ENCODE assay signal across 1 cellular context in the genomic region with DNA sequence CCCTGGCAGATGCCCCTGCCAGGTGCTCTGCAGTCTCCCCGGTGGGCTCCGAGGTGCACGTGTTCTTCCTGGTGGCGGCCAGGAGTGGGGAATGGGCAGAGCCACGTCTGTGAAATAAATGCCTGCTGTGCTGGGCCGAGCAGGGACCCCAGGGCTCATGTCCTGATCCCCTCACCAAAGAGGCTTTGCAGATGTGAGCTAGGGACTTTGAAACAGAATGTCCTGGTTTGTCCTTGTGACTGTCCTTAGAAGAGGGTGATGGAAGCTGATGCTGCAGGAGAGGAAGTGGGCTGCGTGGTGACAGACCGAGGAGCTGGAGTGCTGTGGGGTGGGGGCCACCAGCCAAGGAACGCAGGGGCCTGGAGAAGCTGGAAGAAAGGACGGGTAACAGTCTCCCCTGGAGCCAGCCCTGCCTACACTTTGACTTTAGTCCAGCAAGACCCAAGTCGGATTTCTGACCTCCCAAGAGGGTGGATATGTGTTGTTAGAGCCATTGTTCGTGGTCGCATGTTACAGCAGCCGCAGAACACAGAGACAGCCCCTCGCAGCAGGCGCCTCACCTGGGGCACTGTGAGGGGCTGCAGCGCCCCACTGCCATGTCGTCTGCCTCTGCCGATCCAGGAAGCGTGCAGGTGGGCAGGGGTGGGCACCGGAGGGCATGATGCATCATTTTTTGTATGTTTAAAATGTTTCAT.
TF ChIP-seq lines count a peak whose summit lies in the region.

No MANE protein-coding gene starts in this region.

TF ChIP-seq in SK-N-SH, 30 proteins besides CTCF, POLR2A, EP300 and RAD21:
- TF ChIP-seq JUND (IDR thresholded peaks at IDR 0.05) (no peak), RFX5 (IDR thresholded peaks at IDR 0.05; ENCODE audit: low read length) (no peak), RXRA (IDR thresholded peaks at IDR 0.05; ENCODE audit: borderline replicate concordance, low read depth) (no peak), GABPA (IDR thresholded peaks at IDR 0.05; ENCODE audit: low read depth) (no peak), NFIC (IDR thresholded peaks at IDR 0.05; ENCODE audit: borderline replicate concordance) (no peak), SMC3 (IDR thresholded peaks at IDR 0.05; ENCODE audit: low read depth, low read length) (no peak), RCOR1 (IDR thresholded peaks at IDR 0.05; ENCODE audit: low read length) (no peak), SIN3A (IDR thresholded peaks at IDR 0.05; ENCODE audit: borderline replicate concordance, low read depth, low read length) (no peak), POLR2AphosphoS5 (IDR thresholded peaks at IDR 0.05; ENCODE audit: low read depth, low read length) (no peak), PBX3 (IDR thresholded peaks at IDR 0.05) (no peak), YY1 (IDR thresholded peaks at IDR 0.05; ENCODE audit: low read depth) (no peak), NRF1 (IDR thresholded peaks at IDR 0.05; ENCODE audit: low read depth, low read length) (no peak)
- TF ChIP-seq, protein P1, sequence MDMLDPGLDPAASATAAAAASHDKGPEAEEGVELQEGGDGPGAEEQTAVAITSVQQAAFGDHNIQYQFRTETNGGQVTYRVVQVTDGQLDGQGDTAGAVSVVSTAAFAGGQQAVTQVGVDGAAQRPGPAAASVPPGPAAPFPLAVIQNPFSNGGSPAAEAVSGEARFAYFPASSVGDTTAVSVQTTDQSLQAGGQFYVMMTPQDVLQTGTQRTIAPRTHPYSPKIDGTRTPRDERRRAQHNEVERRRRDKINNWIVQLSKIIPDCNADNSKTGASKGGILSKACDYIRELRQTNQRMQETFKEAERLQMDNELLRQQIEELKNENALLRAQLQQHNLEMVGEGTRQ (IDR thresholded peaks at IDR 0.05; ENCODE audit: borderline replicate concordance, low read depth, low read length): no peak
- TF ChIP-seq, protein P2, sequence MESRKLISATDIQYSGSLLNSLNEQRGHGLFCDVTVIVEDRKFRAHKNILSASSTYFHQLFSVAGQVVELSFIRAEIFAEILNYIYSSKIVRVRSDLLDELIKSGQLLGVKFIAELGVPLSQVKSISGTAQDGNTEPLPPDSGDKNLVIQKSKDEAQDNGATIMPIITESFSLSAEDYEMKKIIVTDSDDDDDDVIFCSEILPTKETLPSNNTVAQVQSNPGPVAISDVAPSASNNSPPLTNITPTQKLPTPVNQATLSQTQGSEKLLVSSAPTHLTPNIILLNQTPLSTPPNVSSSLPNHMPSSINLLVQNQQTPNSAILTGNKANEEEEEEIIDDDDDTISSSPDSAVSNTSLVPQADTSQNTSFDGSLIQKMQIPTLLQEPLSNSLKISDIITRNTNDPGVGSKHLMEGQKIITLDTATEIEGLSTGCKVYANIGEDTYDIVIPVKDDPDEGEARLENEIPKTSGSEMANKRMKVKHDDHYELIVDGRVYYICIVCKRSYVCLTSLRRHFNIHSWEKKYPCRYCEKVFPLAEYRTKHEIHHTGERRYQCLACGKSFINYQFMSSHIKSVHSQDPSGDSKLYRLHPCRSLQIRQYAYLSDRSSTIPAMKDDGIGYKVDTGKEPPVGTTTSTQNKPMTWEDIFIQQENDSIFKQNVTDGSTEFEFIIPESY (IDR thresholded peaks at IDR 0.05; ENCODE audit: borderline replicate concordance, low read depth): no peak
- TF ChIP-seq, protein P3, sequence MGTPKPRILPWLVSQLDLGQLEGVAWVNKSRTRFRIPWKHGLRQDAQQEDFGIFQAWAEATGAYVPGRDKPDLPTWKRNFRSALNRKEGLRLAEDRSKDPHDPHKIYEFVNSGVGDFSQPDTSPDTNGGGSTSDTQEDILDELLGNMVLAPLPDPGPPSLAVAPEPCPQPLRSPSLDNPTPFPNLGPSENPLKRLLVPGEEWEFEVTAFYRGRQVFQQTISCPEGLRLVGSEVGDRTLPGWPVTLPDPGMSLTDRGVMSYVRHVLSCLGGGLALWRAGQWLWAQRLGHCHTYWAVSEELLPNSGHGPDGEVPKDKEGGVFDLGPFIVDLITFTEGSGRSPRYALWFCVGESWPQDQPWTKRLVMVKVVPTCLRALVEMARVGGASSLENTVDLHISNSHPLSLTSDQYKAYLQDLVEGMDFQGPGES (IDR thresholded peaks at IDR 0.05; ENCODE audit: low read depth, low read length): no peak
TF ChIP-seq in SK-N-SH: peak in this region for 0.
